Comparison of ENCODE assay signal across 16 cellular contexts in the genomic region with DNA sequence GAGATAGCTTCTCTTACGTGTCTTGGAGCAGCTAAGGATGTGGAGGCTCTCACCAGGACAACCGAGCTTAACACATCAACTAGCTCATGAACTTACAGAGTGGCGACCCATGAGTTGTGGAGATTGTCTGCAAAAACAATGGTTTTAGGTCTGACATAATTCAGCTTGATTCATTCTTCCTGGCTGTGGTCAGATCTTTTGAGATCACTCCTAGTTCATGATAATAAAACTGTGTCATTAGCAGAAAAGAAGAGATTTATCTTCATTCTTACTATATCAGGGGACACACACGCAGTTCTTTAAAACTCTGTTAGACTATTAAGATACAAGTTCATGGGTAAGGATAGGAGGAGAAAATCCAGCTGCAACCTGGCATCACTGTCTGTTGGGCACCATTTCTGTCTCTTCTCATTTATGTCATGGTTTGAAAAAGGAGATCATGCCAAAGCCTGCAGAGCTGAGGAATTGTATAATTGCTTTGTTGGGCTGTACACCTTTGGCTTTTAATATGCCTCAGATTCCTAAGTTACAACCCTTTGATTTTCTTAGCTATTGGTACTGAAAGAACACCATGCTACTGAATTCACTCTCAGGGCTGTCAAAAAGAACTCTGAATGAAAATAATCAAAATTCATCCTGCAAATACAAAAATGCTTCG.
DNase-seq lines count a peak whose midpoint lies in the region; ATAC-seq, FAIRE-seq and TF ChIP-seq lines count a peak whose summit lies in the region.
"Had no signal": no experiment of that assay in that cellular context is flagged by ENCODE, and none has a peak within 500 bp of the region (broad histone marks: within the 10 kb centered on the region; RNA-seq: fewer than 3 reads in every experiment).

No MANE protein-coding gene starts in this region.

- 75% methylated on average over 5 of the region's 5 CpGs for whole genome bisulfite sequencing in sigmoid colon, 2 donors

- peak overlapping the region; percentile 91 for H3K27ac ChIP-seq in SJCRH30
- H3K27ac ChIP-seq in sigmoid colon: peak overlapping the region; percentile 17 to 59 (median 39)
- H3K27ac ChIP-seq: ascending aorta, thoracic aorta had no signal

- intact Hi-C loops in sigmoid colon (cut with DNase I): no loop called here

- H3K9me3 ChIP-seq in SJCRH30 (replicated peaks) (no peaks in the 10 kb centered on the region), sigmoid colon (no peaks in the 10 kb centered on the region)
- H3K9me3 ChIP-seq: ascending aorta, thoracic aorta had no signal

- FAIRE-seq in HTR-8/SVneo (lab: Jason Lieb, UNC): no peak

- H3K4me3 ChIP-seq in SJCRH30 (peak overlapping the region; percentile 7; the same call in 1 of the 2 replicates), sigmoid colon (no peak overlapping the region)
- H3K4me3 ChIP-seq: ascending aorta, thoracic aorta had no signal

- peak; percentile 80 for DNase-seq in Daoy (ENCODE audit: low read depth)
- DNase-seq in SJCRH30: no peak
- DNase-seq in fibroblast of peridontal ligament (ENCODE audit: extremely low read depth): peak; percentile 85
- DNase-seq in sigmoid colon: no peak
- no peak for DNase-seq in SW480 (ENCODE audit: low spot score)
- no peak for DNase-seq in pons (ENCODE audit: low spot score)
- DNase-seq in HTR-8/SVneo (ENCODE audit: insufficient read length, low spot score): no peak
- DNase-seq: activated B cell treated with CpG ODN at 0.5 μM for 24 hours; activated T-cell treated with anti-CD3 and anti-CD28 coated beads, Interleukin-2, amount 50 U/mL, for 4 hours; CD4-positive, alpha-beta memory T cell; H9; NCI-H446; Right ventricle myocardium superior had no signal

- H3K36me3 ChIP-seq in SJCRH30: no peaks in the 10 kb centered on the region
- no peaks in the 10 kb centered on the region for H3K36me3 ChIP-seq in sigmoid colon
- H3K36me3 ChIP-seq: ascending aorta, thoracic aorta had no signal

- no peak for TF ChIP-seq CTCF in sigmoid colon (IDR thresholded peaks at IDR 0.05)

- no peak for ATAC-seq in GM21717 (IDR thresholded peaks at IDR 0.05; ENCODE audit: unreplicated experiment)
- ATAC-seq: activated T-cell treated with anti-CD3 and anti-CD28 coated beads, Interleukin-2, amount 50 U/mL, for 4 hours had no signal

- no peaks in the 10 kb centered on the region for H3K27me3 ChIP-seq in SJCRH30
- no peaks in the 10 kb centered on the region for H3K27me3 ChIP-seq in sigmoid colon
- H3K27me3 ChIP-seq: ascending aorta had no signal

- H3K4me1 ChIP-seq in SJCRH30: peaks cover 57% of the 10 kb centered on the region
- peaks cover 0 to 7% (median 2%) of the 10 kb centered on the region in 4 donors for H3K4me1 ChIP-seq in sigmoid colon

- no peak for TF ChIP-seq POLR2A in sigmoid colon (IDR thresholded peaks at IDR 0.05)

- no peak for TF ChIP-seq EP300 in sigmoid colon (IDR thresholded peaks at IDR 0.05)

Comparison
In these comparisons a context has a peak if more than half of its experiments do, and no peak if none do; other contexts are left out.
1. DNase-seq: peak in Daoy (single experiment) and fibroblast of peridontal ligament (single experiment); none in SJCRH30 (0 of 2), sigmoid colon (single experiment), SW480 (single experiment), pons (single experiment) and HTR-8/SVneo (single experiment).